In the genomic region with DNA sequence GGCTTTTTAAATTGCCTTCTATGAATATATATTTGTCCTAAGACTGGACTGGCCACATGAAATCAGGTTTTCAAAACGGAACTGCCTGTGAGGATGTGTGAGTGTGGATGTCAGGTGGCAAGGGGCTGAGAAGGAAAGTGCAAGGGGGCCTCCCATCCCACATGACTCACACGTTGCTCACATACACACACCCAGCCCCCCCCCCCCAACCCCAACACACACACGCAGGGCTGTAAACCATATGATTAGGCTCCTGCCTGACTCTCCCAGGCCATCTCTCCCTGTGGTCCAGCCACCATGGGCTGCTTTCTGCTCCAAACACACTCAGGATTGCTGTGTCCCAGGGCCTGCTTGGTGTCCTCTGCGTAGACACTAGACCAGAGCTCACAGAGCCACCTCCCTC, we compare ENCODE assay signal across 8 cellular contexts. TPM values are rescaled to one million over a fixed set of nuclear protein-coding genes. Genes with fewer than 3 reads are reported as not detected.
DNase-seq lines count a peak whose midpoint lies in the region; ATAC-seq lines count a peak whose summit lies in the region.

No MANE protein-coding gene starts in this region.

- peak; percentile 32 for DNase-seq in DMS 273 (lab: John Stamatoyannopoulos, UW; ENCODE audit: unreplicated experiment)
- DNase-seq in DMS 273 treated with DMSO at 0.1 percent for 48 hours (lab: John Stamatoyannopoulos, UW), result no peak
- peak; percentile 51 to 59 for DNase-seq in Kasumi-1 (lab: John Stamatoyannopoulos, UW)
- DNase-seq in activated CD8-positive, alpha-beta memory T cell treated with anti-CD3 and anti-CD28 coated beads, Interleukin-2, amount 50 U/mL, for 4 hours, result peak; percentile 21
- DNase-seq in immature natural killer cell, result peak; percentile 49 to 55 (median 53)
- peak; percentile 20 to 43 for DNase-seq in stimulated activated CD8-positive, alpha-beta memory T cell treated with anti-CD3 and anti-CD28 coated beads, Interleukin-15, amount 100 ng/mL, for 48 hours (ENCODE audit: low read depth in 2 of 2)

- peak overlapping the region; percentile 56 to 88 (median 77) for H3K4me3 Mint-ChIP-seq in immature natural killer cell

- no peaks in the 10 kb centered on the region for H3K9me3 Mint-ChIP-seq in immature natural killer cell

- H3K36me3 Mint-ChIP-seq in immature natural killer cell, result no peaks in the 10 kb centered on the region

- peak overlapping the region; percentile 65 to 94 (median 92) for H3K27ac Mint-ChIP-seq in immature natural killer cell

- ATAC-seq in GM21360 (IDR thresholded peaks at IDR 0.05; ENCODE audit: unreplicated experiment) (no peak), GM19324 (IDR thresholded peaks at IDR 0.05; ENCODE audit: low FRiP score, unreplicated experiment) (no peak)

- H3K4me1 Mint-ChIP-seq in immature natural killer cell, result peaks cover 19 to 20% of the 10 kb centered on the region in 2 donors

- H3K27me3 Mint-ChIP-seq in immature natural killer cell (ENCODE audit: low read depth in 3 of 3), result peaks cover 0 to 2% (median 0%) of the 10 kb centered on the region in 3 donors

RNA-seq across cellular contexts. Expression of gene DEGS1, which starts 22.4 kb away (rescaled TPM):
- polyA plus RNA-seq in immature natural killer cell, result 10 to 100 TPM; 60.7 to 93.9 (median 65.9) TPM
